Comparison of ENCODE assay signal across 8 cellular contexts in the genomic region with DNA sequence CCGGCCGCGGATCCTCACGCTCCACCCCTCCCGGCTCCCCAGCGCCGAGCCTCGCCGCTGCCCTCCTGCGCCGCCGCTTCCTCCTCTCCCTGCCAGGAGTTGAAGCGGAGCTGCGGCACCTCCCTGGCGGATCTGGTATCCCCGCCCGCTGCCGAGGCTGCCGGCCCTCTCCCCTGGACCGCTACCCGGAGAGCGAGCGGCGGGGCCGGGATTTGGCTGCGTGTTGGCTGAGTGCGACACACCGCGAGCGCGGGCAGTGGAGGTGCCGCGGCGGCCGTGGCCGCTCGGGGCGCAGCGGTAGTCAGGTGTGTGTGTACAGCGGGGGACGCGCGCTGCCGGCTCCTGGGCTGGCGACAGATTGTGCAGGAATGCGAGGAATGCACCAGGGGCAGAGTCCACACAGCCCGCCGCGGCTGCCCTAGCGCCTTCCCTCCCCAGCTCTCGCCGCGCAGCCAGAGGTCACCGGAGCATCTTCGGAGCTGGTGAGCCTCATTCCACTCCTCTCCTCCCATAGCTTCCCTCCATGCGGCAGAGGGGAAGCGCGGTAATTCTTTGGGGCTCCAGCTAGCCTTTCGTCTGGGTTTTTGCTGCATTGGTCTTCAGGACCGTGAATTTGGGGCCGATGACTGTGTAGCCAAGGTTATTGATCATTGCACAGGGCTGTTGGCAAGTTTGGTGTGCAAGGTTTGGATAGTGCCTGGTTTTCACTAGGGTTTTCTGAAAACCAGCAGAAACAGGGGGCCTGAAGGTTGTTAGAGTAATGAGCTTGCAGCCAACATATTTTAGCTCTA. TPM values are rescaled to one million over a fixed set of nuclear protein-coding genes. Genes with fewer than 3 reads are reported as not detected.
DNase-seq lines count a peak whose midpoint lies in the region; ATAC-seq and TF ChIP-seq lines count a peak whose summit lies in the region.

No MANE protein-coding gene starts in this region.

- intact Hi-C loops in right cardiac atrium (cut with DNase I) (loop anchor here in 3 of 4 donors (5.0 to 10.0 kb wide), 3 partner anchors 273 to 294 kb away; no protein-coding TSS in a partner anchor), prostate gland (cut with DNase I) (loop anchor here (5.0 kb wide), 1 partner anchor 294 kb away; no protein-coding TSS in a partner anchor)

- peak; percentile 86 for DNase-seq in DMS53 (lab: John Stamatoyannopoulos, UW)
- DNase-seq in HL-60 (ENCODE audit: low read depth in 1 of 2, low spot score in 1 of 2) = peak in 1 of 2 experiments; percentile 54
- DNase-seq in RWPE2 (ENCODE audit: low spot score) = peak; percentile 66
- peak in 44 of 56 donors; percentile 19 to 81 (median 58) for DNase-seq in amygdala (lab: John Stamatoyannopoulos, UW)
- peak; percentile 75 to 88 (median 87) for DNase-seq in right cardiac atrium
- DNase-seq in prostate gland (ENCODE audit: low spot score) = peak; percentile 76
- DNase-seq in NCI-H128 (lab: John Stamatoyannopoulos, UW; ENCODE audit: unreplicated experiment) = no peak

- under 1% methylated on average over 61 of the region's 61 CpGs for WGBS in right cardiac atrium
- under 1% methylated on average over 57 of the region's 61 CpGs for WGBS in prostate gland

- H3K36me3 ChIP-seq in RWPE2 (ENCODE audit: low read depth) (peaks cover 8% of the 10 kb centered on the region), prostate gland (no peaks in the 10 kb centered on the region)

- H3K27ac ChIP-seq in HL-60 (replicated peaks) (peak overlapping the region; percentile 84), RWPE2 (ENCODE audit: poor library complexity, severe bottlenecking) (peak overlapping the region; percentile 82), right cardiac atrium (ENCODE audit: low read length) (peak overlapping the region; percentile 53), prostate gland (peak overlapping the region; percentile 93 to 94)

- peaks cover 2% of the 10 kb centered on the region for H3K27me3 ChIP-seq in HL-60 (ENCODE audit: insufficient read depth, poor library complexity, severe bottlenecking)
- no peaks in the 10 kb centered on the region for H3K27me3 ChIP-seq in RWPE2 (ENCODE audit: insufficient read depth, poor library complexity, severe bottlenecking)
- H3K27me3 ChIP-seq in right cardiac atrium (ENCODE audit: control insufficient read depth, insufficient read depth) = no peaks in the 10 kb centered on the region
- no peaks in the 10 kb centered on the region for H3K27me3 ChIP-seq in prostate gland (replicated peaks; ENCODE audit: insufficient read depth)

- ATAC-seq in GM19468 (IDR thresholded peaks at IDR 0.05; ENCODE audit: extremely low read depth, unreplicated experiment) (peak; percentile 40), RWPE2 (ENCODE audit: low read depth) (peak; percentile 56), right cardiac atrium (peak; percentile 72 to 79)

- H3K4me1 ChIP-seq in RWPE2 (ENCODE audit: insufficient read depth, poor library complexity, severe bottlenecking) (peaks cover 18% of the 10 kb centered on the region), right cardiac atrium (ENCODE audit: control insufficient read depth, insufficient read depth, low read length) (no peaks in the 10 kb centered on the region), prostate gland (replicated peaks) (no peaks in the 10 kb centered on the region)

- no peaks in the 10 kb centered on the region for H3K9me3 ChIP-seq in RWPE2 (ENCODE audit: severe bottlenecking)
- no peaks in the 10 kb centered on the region for H3K9me3 ChIP-seq in right cardiac atrium (ENCODE audit: control insufficient read depth, low read length)
- H3K9me3 ChIP-seq in prostate gland = no peaks in the 10 kb centered on the region

- TF ChIP-seq CTCF in HL-60 (IDR thresholded peaks at IDR 0.05; ENCODE audit: insufficient read depth, low read length) (no peak), RWPE2 (IDR thresholded peaks at IDR 0.05; ENCODE audit: poor library complexity, severe bottlenecking) (peak; percentile 36), prostate gland (IDR thresholded peaks at IDR 0.05) (peak in 3 of 4 experiments; percentile 21 to 56 (median 46))

- H3K4me3 ChIP-seq in HL-60 (replicated peaks; ENCODE audit: insufficient read depth, low read length) = peak overlapping the region; percentile 89
- peak overlapping the region; percentile 64 for H3K4me3 ChIP-seq in RWPE2 (ENCODE audit: severe bottlenecking)
- H3K4me3 ChIP-seq in right cardiac atrium (ENCODE audit: low read length) = peak overlapping the region; percentile 51
- peak overlapping the region; percentile 76 to 94 for H3K4me3 ChIP-seq in prostate gland

- peak; percentile 68 for TF ChIP-seq POLR2A in prostate gland (IDR thresholded peaks at IDR 0.05)

RNA-seq across cellular contexts. Expression of a gene that starts 1.3 kb away (rescaled TPM):
- 10 to 100 TPM; 49.2 to 74.8 (median 62.7) TPM for total RNA-seq in right cardiac atrium
- polyA plus RNA-seq in right cardiac atrium = 32.4 TPM
- 10 to 100 TPM; 49.0 to 57.9 TPM for total RNA-seq in prostate gland

RNA-seq across cellular contexts. Expression of a gene that starts 1.5 kb away (rescaled TPM):
- total RNA-seq in right cardiac atrium (1 to 10 TPM in 3 of 4 donors, under 1 TPM in 1; 0.70 to 2.4 (median 1.7) TPM), prostate gland (1 to 10 TPM; 1.5 to 1.6 TPM)
- polyA plus RNA-seq in right cardiac atrium = 0.23 TPM
